Comparison of ENCODE assay signal across 8 cellular contexts in genomic region chrX:137194164-137194563, GRCh38.
DNase-seq lines count a peak whose midpoint lies in the region; ATAC-seq and TF ChIP-seq lines count a peak whose summit lies in the region.

No MANE protein-coding gene starts in this region.

- DNase-seq in AG04450 (ENCODE audit: low read depth, low spot score), result no peak
- DNase-seq in SK-N-SH, result peak; percentile 16
- peak; percentile 39 for DNase-seq in fibroblast of the aortic adventitia (ENCODE audit: low read depth)
- peak; percentile 2 to 26 for DNase-seq in stimulated activated CD4-positive, alpha-beta T cell treated with anti-CD3 and anti-CD28 coated beads, Interleukin-2, amount 100 ng/mL, for 48 hours

- POLR2A ChIA-PET in AG04450 (lab: Yijun Ruan, JAX), result no interaction called here
- POLR2A ChIA-PET in SK-N-SH (lab: Yijun Ruan, JAX), result no interaction called here

- no peak overlapping the region for H3K4me2 ChIP-seq in SK-N-SH

- no peak overlapping the region for H2AFZ ChIP-seq in SK-N-SH (ENCODE audit: low read depth)

- no peak for TF ChIP-seq EP300 in SK-N-SH (IDR thresholded peaks at IDR 0.05; ENCODE audit: borderline replicate concordance in 1 of 2, low read depth in 1 of 2, low read length in 1 of 2)

- TF ChIP-seq CTCF in AG04450 (IDR thresholded peaks at IDR 0.05; ENCODE audit: low read depth, low read length) (peak; percentile 62), GM12872 (IDR thresholded peaks at IDR 0.05; ENCODE audit: insufficient read depth, low read depth, low read length) (peak; percentile 63), SK-N-SH (IDR thresholded peaks at IDR 0.05) (peak; percentile 60), fibroblast of the aortic adventitia (IDR thresholded peaks at IDR 0.05; ENCODE audit: insufficient read depth, low read length) (peak; percentile 68)

- H3K36me3 ChIP-seq in SK-N-SH (replicated peaks in 1 of 2; ENCODE audit: control insufficient read depth in 1 of 2, insufficient read depth in 2 of 2, low read length in 1 of 2), result no peaks in the 10 kb centered on the region

- no peaks in the 10 kb centered on the region for H3K9me2 ChIP-seq in SK-N-SH

- H3K4me1 ChIP-seq in SK-N-SH (ENCODE audit: control insufficient read depth in 1 of 2, insufficient read depth in 2 of 2, low read depth in 1 of 2, low read length in 1 of 2), result no peaks in the 10 kb centered on the region

- H3K9ac ChIP-seq in SK-N-SH, result no peak overlapping the region

- H3K9me3 ChIP-seq in AG04450 (ENCODE audit: control insufficient read depth, insufficient read depth, low read length), result no peaks in the 10 kb centered on the region
- H3K9me3 ChIP-seq in SK-N-SH, result no peaks in the 10 kb centered on the region

- no peaks in the 10 kb centered on the region for H4K20me1 ChIP-seq in SK-N-SH (ENCODE audit: insufficient read depth)

- H3K79me2 ChIP-seq in SK-N-SH (ENCODE audit: insufficient read depth), result no peaks in the 10 kb centered on the region

- H3K27ac ChIP-seq in AG04450 (ENCODE audit: low read depth, low read length) (no peak overlapping the region), SK-N-SH (ENCODE audit: low read depth in 2 of 2, low read length in 1 of 2) (no peak overlapping the region)

- peak; percentile 66 for TF ChIP-seq RAD21 in SK-N-SH (IDR thresholded peaks at IDR 0.05; ENCODE audit: low read length)

- no peaks in the 10 kb centered on the region for H3F3A ChIP-seq in SK-N-SH (replicated peaks; ENCODE audit: insufficient read depth)

- ATAC-seq in HG03442 (IDR thresholded peaks at IDR 0.05; ENCODE audit: unreplicated experiment) (peak; percentile 57), GM21447 (IDR thresholded peaks at IDR 0.05; ENCODE audit: unreplicated experiment) (no peak), HG03139 (IDR thresholded peaks at IDR 0.05; ENCODE audit: unreplicated experiment) (no peak)

- H3K27me3 ChIP-seq in AG04450 (ENCODE audit: control insufficient read depth, insufficient read depth, low read length) (no peaks in the 10 kb centered on the region), SK-N-SH (ENCODE audit: insufficient read depth) (no peaks in the 10 kb centered on the region; the same call in 1 of the 2 replicates)

- CTCF ChIA-PET in AG04450 (lab: Charles Lee) (interaction anchor here (1.4 to 2.8 kb wide), 3 partner anchors 232 to 252 kb away, joined by 3 to 13 read pairs (median 6); no protein-coding TSS in a partner anchor), SK-N-SH (lab: Yijun Ruan, JAX) (interaction anchor here (0.6 to 1.6 kb wide), 11 partner anchors 9 to 372 kb away, joined by 3 to 7 read pairs (median 4); no protein-coding TSS in a partner anchor)

- 0% methylated on average over 3 of the region's 4 CpGs for WGBS in SK-N-SH (ENCODE audit: low lambda C conversion rate)

- H3K4me3 ChIP-seq in AG04450 (ENCODE audit: low read depth, low read length) (no peak overlapping the region), SK-N-SH (ENCODE audit: low read depth in 2 of 2, low read length in 1 of 2) (no peak overlapping the region), fibroblast of the aortic adventitia (ENCODE audit: low read depth, low read length) (no peak overlapping the region)

TF ChIP-seq in SK-N-SH, 30 proteins besides CTCF, POLR2A, EP300 and RAD21:
- no peak for TF ChIP-seq IRF3 (IDR thresholded peaks at IDR 0.05; ENCODE audit: low read depth, low read length)
- TF ChIP-seq SMC3 (IDR thresholded peaks at IDR 0.05; ENCODE audit: low read depth, low read length), result peak; percentile 41
TF ChIP-seq in SK-N-SH: peak in this region for 1.
